In genomic region chr12:95002754-95003153, GRCh38 we compare ENCODE assay signal across 8 cellular contexts. TPM values are rescaled to one million over a fixed set of nuclear protein-coding genes. Genes with fewer than 3 reads are reported as not detected.
DNase-seq lines count a peak whose midpoint lies in the region; ATAC-seq, FAIRE-seq and TF ChIP-seq lines count a peak whose summit lies in the region.

No MANE protein-coding gene starts in this region.

- H3K9me2 ChIP-seq in SU-DHL-6 (replicated peaks; ENCODE audit: insufficient read depth, low read length) = no peaks in the 10 kb centered on the region

- H3K4me2 ChIP-seq in SU-DHL-6 (ENCODE audit: low read depth, low read length, poor library complexity, severe bottlenecking) (peak overlapping the region; percentile 77), skeletal muscle satellite cell (ENCODE audit: low read length) (peak overlapping the region; percentile 83)

- H3K4me1 ChIP-seq in skeletal muscle satellite cell (ENCODE audit: control insufficient read depth, insufficient read depth, low read length) = peaks cover 4% of the 10 kb centered on the region

- H3K9me3 ChIP-seq in SU-DHL-6 (ENCODE audit: insufficient read depth, low read length) = no peaks in the 10 kb centered on the region
- no peaks in the 10 kb centered on the region for H3K9me3 ChIP-seq in skeletal muscle satellite cell (replicated peaks; ENCODE audit: low read length)

- peaks cover 12% of the 10 kb centered on the region; the same call in 1 of the 2 replicates for H3F3A ChIP-seq in SU-DHL-6 (ENCODE audit: insufficient read depth)

- H3K9ac ChIP-seq in SU-DHL-6 (ENCODE audit: low read length) (peak overlapping the region; percentile 89), skeletal muscle satellite cell (ENCODE audit: low read depth, low read length) (peak overlapping the region; percentile 88)

- no peak for TF ChIP-seq POLR2A in H54 (IDR thresholded peaks at IDR 0.05; ENCODE audit: low read depth, low read length)
- TF ChIP-seq POLR2A in GM18505 (IDR thresholded peaks at IDR 0.05; ENCODE audit: borderline replicate concordance, extremely low read depth, insufficient read depth, insufficient read length) = no peak

- H3K27ac ChIP-seq in SU-DHL-6 (ENCODE audit: low read depth, low read length) = peak overlapping the region; percentile 51; the same call in 1 of the 2 replicates

- no peaks in the 10 kb centered on the region for H4K20me1 ChIP-seq in SU-DHL-6 (ENCODE audit: low read depth, low read length)

- DNase-seq in H54 (ENCODE audit: insufficient read length, low spot score) (no peak), foreskin fibroblast (no peak), HuH-7.5 (ENCODE audit: low spot score) (no peak)
- no peak for DNase-seq in stimulated activated naive CD4-positive, alpha-beta T cell (lab: John Stamatoyannopoulos, UW)

- no peak for ATAC-seq in GM19023 (IDR thresholded peaks at IDR 0.05; ENCODE audit: unreplicated experiment)
- no peak for ATAC-seq in GM18505 (IDR thresholded peaks at IDR 0.05; ENCODE audit: unreplicated experiment)

- H3K4me3 ChIP-seq in SU-DHL-6 (ENCODE audit: insufficient read depth, low read length, poor library complexity, severe bottlenecking) (peak overlapping the region; percentile 94), foreskin fibroblast (ENCODE audit: low read depth in 1 of 2, low read length in 2 of 2) (peak overlapping the region; percentile 86 to 92), skeletal muscle satellite cell (ENCODE audit: low read length) (peak overlapping the region; percentile 85)

- TF ChIP-seq CTCF in SU-DHL-6 (IDR thresholded peaks at IDR 0.05; ENCODE audit: insufficient read depth, low read length, poor library complexity, severe bottlenecking) (no peak), foreskin fibroblast (IDR thresholded peaks at IDR 0.05; ENCODE audit: low read depth, low read length) (no peak)

- H3K27me3 ChIP-seq in SU-DHL-6 (ENCODE audit: low read length) (no peaks in the 10 kb centered on the region), skeletal muscle satellite cell (ENCODE audit: control insufficient read depth, insufficient read depth, low read length) (no peaks in the 10 kb centered on the region)

- peaks cover 52% of the 10 kb centered on the region for H3K79me2 ChIP-seq in SU-DHL-6 (ENCODE audit: insufficient read depth, low read length)

- H2AFZ ChIP-seq in SU-DHL-6 (ENCODE audit: low read depth, low read length, severe bottlenecking) = peak overlapping the region; percentile 93

- FAIRE-seq in H54 (lab: Jason Lieb, UNC) = peak; percentile 66

- H3K36me3 ChIP-seq in SU-DHL-6 (ENCODE audit: low read length) = peaks cover 5% of the 10 kb centered on the region; the same call in 1 of the 2 replicates
- peaks cover 3% of the 10 kb centered on the region for H3K36me3 ChIP-seq in skeletal muscle satellite cell (ENCODE audit: insufficient read depth, low read length)

RNA-seq across cellular contexts. Expression of gene NDUFA12, which starts 0.7 kb away (rescaled TPM):
- 112 and 148 TPM in 2 replicates for total RNA-seq in skeletal muscle satellite cell (2012; rRNA removed)
